ENCODE assay signal across 1 cellular context in the genomic region with DNA sequence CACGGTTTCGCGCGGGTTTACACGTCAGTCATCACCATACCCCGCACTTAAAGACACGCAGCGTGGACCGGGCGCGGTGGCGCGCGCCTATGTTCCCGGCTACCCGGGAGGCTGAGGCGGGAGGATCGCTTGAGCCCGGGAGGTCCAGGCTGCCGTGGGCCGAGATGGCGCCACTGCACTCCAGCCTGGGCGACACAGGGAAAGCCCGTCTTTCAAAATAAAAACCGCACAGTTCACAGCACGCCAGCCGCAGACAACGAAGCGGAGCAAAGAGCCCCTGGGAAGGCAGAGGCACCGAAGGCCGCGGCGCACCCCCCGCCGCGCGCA.
TF ChIP-seq lines count a peak whose summit lies in the region.

No MANE protein-coding gene starts in this region.

TF ChIP-seq in K562, 482 proteins besides CTCF, POLR2A, EP300 and RAD21:
- TF ChIP-seq GTF2F1 (IDR thresholded peaks at IDR 0.05; ENCODE audit: low read depth, low read length) = no peak
- TF ChIP-seq SAFB (IDR thresholded peaks at IDR 0.05; ENCODE audit: borderline replicate concordance, low read depth, low read length) = 0 out of 2 replicates have a peak, but pooled peaks have one; percentile 25
- TF ChIP-seq ZBTB1 (CRISPR knock-in tag; IDR thresholded peaks at IDR 0.05; ENCODE audit: borderline replicate concordance, low read depth) = peak; percentile 63; the same call in 1 of the 2 replicates
- TF ChIP-seq, protein P1, sequence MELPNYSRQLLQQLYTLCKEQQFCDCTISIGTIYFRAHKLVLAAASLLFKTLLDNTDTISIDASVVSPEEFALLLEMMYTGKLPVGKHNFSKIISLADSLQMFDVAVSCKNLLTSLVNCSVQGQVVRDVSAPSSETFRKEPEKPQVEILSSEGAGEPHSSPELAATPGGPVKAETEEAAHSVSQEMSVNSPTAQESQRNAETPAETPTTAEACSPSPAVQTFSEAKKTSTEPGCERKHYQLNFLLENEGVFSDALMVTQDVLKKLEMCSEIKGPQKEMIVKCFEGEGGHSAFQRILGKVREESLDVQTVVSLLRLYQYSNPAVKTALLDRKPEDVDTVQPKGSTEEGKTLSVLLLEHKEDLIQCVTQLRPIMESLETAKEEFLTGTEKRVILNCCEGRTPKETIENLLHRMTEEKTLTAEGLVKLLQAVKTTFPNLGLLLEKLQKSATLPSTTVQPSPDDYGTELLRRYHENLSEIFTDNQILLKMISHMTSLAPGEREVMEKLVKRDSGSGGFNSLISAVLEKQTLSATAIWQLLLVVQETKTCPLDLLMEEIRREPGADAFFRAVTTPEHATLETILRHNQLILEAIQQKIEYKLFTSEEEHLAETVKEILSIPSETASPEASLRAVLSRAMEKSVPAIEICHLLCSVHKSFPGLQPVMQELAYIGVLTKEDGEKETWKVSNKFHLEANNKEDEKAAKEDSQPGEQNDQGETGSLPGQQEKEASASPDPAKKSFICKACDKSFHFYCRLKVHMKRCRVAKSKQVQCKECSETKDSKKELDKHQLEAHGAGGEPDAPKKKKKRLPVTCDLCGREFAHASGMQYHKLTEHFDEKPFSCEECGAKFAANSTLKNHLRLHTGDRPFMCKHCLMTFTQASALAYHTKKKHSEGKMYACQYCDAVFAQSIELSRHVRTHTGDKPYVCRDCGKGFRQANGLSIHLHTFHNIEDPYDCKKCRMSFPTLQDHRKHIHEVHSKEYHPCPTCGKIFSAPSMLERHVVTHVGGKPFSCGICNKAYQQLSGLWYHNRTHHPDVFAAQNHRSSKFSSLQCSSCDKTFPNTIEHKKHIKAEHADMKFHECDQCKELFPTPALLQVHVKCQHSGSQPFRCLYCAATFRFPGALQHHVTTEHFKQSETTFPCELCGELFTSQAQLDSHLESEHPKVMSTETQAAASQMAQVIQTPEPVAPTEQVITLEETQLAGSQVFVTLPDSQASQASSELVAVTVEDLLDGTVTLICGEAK (IDR thresholded peaks at IDR 0.05) = no peak
- TF ChIP-seq, protein P1 (CRISPR knock-in tag; IDR thresholded peaks at IDR 0.05) = no peak
- no peak for TF ChIP-seq KDM2B (CRISPR knock-in tag; IDR thresholded peaks at IDR 0.05)
- TF ChIP-seq SIX5 (IDR thresholded peaks at IDR 0.05; ENCODE audit: borderline replicate concordance in 1 of 2, insufficient read depth in 1 of 2, low read depth in 1 of 2, low read length in 2 of 2) = no peak
- TF ChIP-seq MYC (IDR thresholded peaks at IDR 0.05; ENCODE audit: low read depth, low read length) = no peak
- no peak for TF ChIP-seq MYC (CRISPR knock-in tag; IDR thresholded peaks at IDR 0.05; ENCODE audit: borderline replicate concordance, low read depth)
- TF ChIP-seq PTBP1 (IDR thresholded peaks at IDR 0.05; ENCODE audit: low read depth, low read length) = no peak
- TF ChIP-seq CHD1 (IDR thresholded peaks at IDR 0.05; ENCODE audit: low read length) = peak; percentile 29
- TF ChIP-seq SP1 (CRISPR knock-in tag; IDR thresholded peaks at IDR 0.05) = no peak
- no peak for TF ChIP-seq PURB (CRISPR knock-in tag; IDR thresholded peaks at IDR 0.05; ENCODE audit: low read depth)
- 0 out of 2 replicates have a peak, but pooled peaks have one; percentile 5 for TF ChIP-seq RBM34 (IDR thresholded peaks at IDR 0.05; ENCODE audit: borderline replicate concordance, insufficient read depth, low read length)
- no peak for TF ChIP-seq ZC3H8 (IDR thresholded peaks at IDR 0.05)
- no peak for TF ChIP-seq BDP1 (IDR thresholded peaks at IDR 0.05; ENCODE audit: insufficient read depth, insufficient read length)
- no peak for TF ChIP-seq RFX1 (IDR thresholded peaks at IDR 0.05)
- TF ChIP-seq ZNF354B (CRISPR knock-in tag; IDR thresholded peaks at IDR 0.05) = no peak
- no peak for TF ChIP-seq ZNF707 (CRISPR knock-in tag; conservative IDR thresholded peaks at IDR 0.05)
- TF ChIP-seq KLF1 (tag; IDR thresholded peaks at IDR 0.05) = no peak
- TF ChIP-seq, protein P2, sequence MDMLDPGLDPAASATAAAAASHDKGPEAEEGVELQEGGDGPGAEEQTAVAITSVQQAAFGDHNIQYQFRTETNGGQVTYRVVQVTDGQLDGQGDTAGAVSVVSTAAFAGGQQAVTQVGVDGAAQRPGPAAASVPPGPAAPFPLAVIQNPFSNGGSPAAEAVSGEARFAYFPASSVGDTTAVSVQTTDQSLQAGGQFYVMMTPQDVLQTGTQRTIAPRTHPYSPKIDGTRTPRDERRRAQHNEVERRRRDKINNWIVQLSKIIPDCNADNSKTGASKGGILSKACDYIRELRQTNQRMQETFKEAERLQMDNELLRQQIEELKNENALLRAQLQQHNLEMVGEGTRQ (CRISPR knock-in tag; IDR thresholded peaks at IDR 0.05) = no peak
- no peak for TF ChIP-seq BCL6 (CRISPR knock-in tag; IDR thresholded peaks at IDR 0.05)
- no peak for TF ChIP-seq THRAP3 (IDR thresholded peaks at IDR 0.05; ENCODE audit: borderline replicate concordance)
- TF ChIP-seq, protein P3, sequence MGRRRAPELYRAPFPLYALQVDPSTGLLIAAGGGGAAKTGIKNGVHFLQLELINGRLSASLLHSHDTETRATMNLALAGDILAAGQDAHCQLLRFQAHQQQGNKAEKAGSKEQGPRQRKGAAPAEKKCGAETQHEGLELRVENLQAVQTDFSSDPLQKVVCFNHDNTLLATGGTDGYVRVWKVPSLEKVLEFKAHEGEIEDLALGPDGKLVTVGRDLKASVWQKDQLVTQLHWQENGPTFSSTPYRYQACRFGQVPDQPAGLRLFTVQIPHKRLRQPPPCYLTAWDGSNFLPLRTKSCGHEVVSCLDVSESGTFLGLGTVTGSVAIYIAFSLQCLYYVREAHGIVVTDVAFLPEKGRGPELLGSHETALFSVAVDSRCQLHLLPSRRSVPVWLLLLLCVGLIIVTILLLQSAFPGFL (CRISPR knock-in tag; IDR thresholded peaks at IDR 0.05) = no peak
- TF ChIP-seq CREM (IDR thresholded peaks at IDR 0.05; ENCODE audit: low read depth) = no peak
- no peak for TF ChIP-seq HMG20B (CRISPR knock-in tag; IDR thresholded peaks at IDR 0.05)
- 0 out of 2 replicates have a peak, but pooled peaks have one; percentile 12 for TF ChIP-seq GTF2E2 (tag; IDR thresholded peaks at IDR 0.05)
- no peak for TF ChIP-seq MBD2 (IDR thresholded peaks at IDR 0.05; ENCODE audit: borderline replicate concordance, low read depth)
- no peak for TF ChIP-seq SIN3A (IDR thresholded peaks at IDR 0.05; ENCODE audit: borderline replicate concordance in 2 of 2, control insufficient read depth in 1 of 2, low read depth in 2 of 2, low read length in 2 of 2)
- TF ChIP-seq KAT7 (CRISPR knock-in tag; IDR thresholded peaks at IDR 0.05; ENCODE audit: borderline replicate concordance) = peak; percentile 48; the same call in 1 of the 2 replicates
- TF ChIP-seq SLC30A9 (CRISPR knock-in tag; IDR thresholded peaks at IDR 0.05) = no peak
- no peak for TF ChIP-seq CUX1 (CRISPR knock-in tag; IDR thresholded peaks at IDR 0.05)
- no peak for TF ChIP-seq MEF2D (tag; conservative IDR thresholded peaks at IDR 0.05; ENCODE audit: low read depth)
- TF ChIP-seq FOXP1 (CRISPR knock-in tag; IDR thresholded peaks at IDR 0.05) = no peak
- no peak for TF ChIP-seq KDM1A (IDR thresholded peaks at IDR 0.05)
- TF ChIP-seq TAF9B (IDR thresholded peaks at IDR 0.05; ENCODE audit: partially characterized antibody) = no peak
- no peak for TF ChIP-seq CREB1 (IDR thresholded peaks at IDR 0.05)
- TF ChIP-seq CREB1 (CRISPR knock-in tag; IDR thresholded peaks at IDR 0.05) = no peak
- peak; percentile 69 for TF ChIP-seq SAP30 (IDR thresholded peaks at IDR 0.05; ENCODE audit: borderline replicate concordance, insufficient read depth, low read depth, low read length, poor library complexity, severe bottlenecking)
- TF ChIP-seq, protein P4, sequence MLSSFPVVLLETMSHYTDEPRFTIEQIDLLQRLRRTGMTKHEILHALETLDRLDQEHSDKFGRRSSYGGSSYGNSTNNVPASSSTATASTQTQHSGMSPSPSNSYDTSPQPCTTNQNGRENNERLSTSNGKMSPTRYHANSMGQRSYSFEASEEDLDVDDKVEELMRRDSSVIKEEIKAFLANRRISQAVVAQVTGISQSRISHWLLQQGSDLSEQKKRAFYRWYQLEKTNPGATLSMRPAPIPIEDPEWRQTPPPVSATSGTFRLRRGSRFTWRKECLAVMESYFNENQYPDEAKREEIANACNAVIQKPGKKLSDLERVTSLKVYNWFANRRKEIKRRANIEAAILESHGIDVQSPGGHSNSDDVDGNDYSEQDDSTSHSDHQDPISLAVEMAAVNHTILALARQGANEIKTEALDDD (IDR thresholded peaks at IDR 0.05) = no peak
- no peak for TF ChIP-seq SRF (CRISPR knock-in tag; IDR thresholded peaks at IDR 0.05)
